ENCODE assay signal across 17 cellular contexts in genomic region chr5:164073013-164073535, GRCh38.
A peak's percentile ranks its signal among the peaks of the same experiment; 100 is the strongest.
DNase-seq lines count a peak whose midpoint lies in the region; ATAC-seq and TF ChIP-seq lines count a peak whose summit lies in the region.
"Had no signal": no experiment of that assay in that cellular context is flagged by ENCODE, and none has a peak within 500 bp of the region (broad histone marks: within the 10 kb centered on the region; RNA-seq: fewer than 3 reads in every experiment).

No MANE protein-coding gene starts in this region.

- no peak overlapping the region for H3K4me3 Mint-ChIP-seq in activated T-cell treated with anti-CD3 and anti-CD28 coated beads, Interleukin-2, amount 50 U/mL, for 72 hours
- H3K4me3 Mint-ChIP-seq: B cell; CD4-positive, alpha-beta memory T cell; GM23338 had no signal

- H4K20me1 ChIP-seq in osteoblast (ENCODE audit: insufficient read depth, low read length), result no peaks in the 10 kb centered on the region

- no peaks in the 10 kb centered on the region for H3K79me2 ChIP-seq in osteoblast (ENCODE audit: insufficient read depth, low read length)

- no peaks in the 10 kb centered on the region for H3K36me3 Mint-ChIP-seq in activated naive CD4-positive, alpha-beta T cell treated with anti-CD3 and anti-CD28 coated beads, Interleukin-2, amount 50 U/mL, for 72 hours
- H3K36me3 Mint-ChIP-seq in activated T-cell treated with anti-CD3 and anti-CD28 coated beads, Interleukin-2, amount 50 U/mL, for 72 hours (ENCODE audit: insufficient read depth in 2 of 2), result no peaks in the 10 kb centered on the region
- H3K36me3 Mint-ChIP-seq: CD4-positive, alpha-beta memory T cell had no signal

- H3K4me2 ChIP-seq in osteoblast (ENCODE audit: insufficient read depth, low read length), result no peak overlapping the region
- H3K4me2 ChIP-seq: GM23338 had no signal

- H3K4me1 ChIP-seq in osteoblast (ENCODE audit: insufficient read depth, low read length), result no peaks in the 10 kb centered on the region

- TF ChIP-seq CTCF in choroid plexus epithelial cell (conservative IDR thresholded peaks at IDR 0.05; ENCODE audit: low read depth, low read length) (no peak), osteoblast (IDR thresholded peaks at IDR 0.05; ENCODE audit: extremely low read depth, low read depth, low read length) (no peak)

- H3K27me3 Mint-ChIP-seq in activated T-cell treated with anti-CD3 and anti-CD28 coated beads, Interleukin-2, amount 50 U/mL, for 72 hours (ENCODE audit: low read depth), result no peaks in the 10 kb centered on the region

- H3K27ac Mint-ChIP-seq in activated naive CD4-positive, alpha-beta T cell treated with anti-CD3 and anti-CD28 coated beads, Interleukin-2, amount 50 U/mL, for 72 hours, result no peak overlapping the region
- H3K27ac Mint-ChIP-seq in activated T-cell treated with anti-CD3 and anti-CD28 coated beads, Interleukin-2, amount 50 U/mL, for 72 hours, result no peak overlapping the region
- H3K27ac Mint-ChIP-seq: B cell; CD4-positive, alpha-beta memory T cell; GM23338 had no signal

- H3K4me3 ChIP-seq in choroid plexus epithelial cell (ENCODE audit: low read depth, low read length), result no peak overlapping the region
- H3K4me3 ChIP-seq in osteoblast (ENCODE audit: insufficient read depth, low read length), result no peak overlapping the region
- H3K4me3 ChIP-seq: GM23338 had no signal

- no peak for ATAC-seq in activated naive CD4-positive, alpha-beta T cell treated with anti-CD3 and anti-CD28 coated beads, Interleukin-2, amount 50 U/mL, for 72 hours
- no peak for ATAC-seq in activated T-cell treated with anti-CD3 and anti-CD28 coated beads, Interleukin-2, amount 50 U/mL, for 72 hours (replicated peaks in 1 of 2)
- ATAC-seq: GM23338 had no signal

- H3K27me3 ChIP-seq in osteoblast (ENCODE audit: insufficient read depth, low read length), result no peaks in the 10 kb centered on the region

- H3K9me3 ChIP-seq in osteoblast (ENCODE audit: low read depth, low read length), result no peaks in the 10 kb centered on the region

- H3K4me1 Mint-ChIP-seq in activated T-cell treated with anti-CD3 and anti-CD28 coated beads, Interleukin-2, amount 50 U/mL, for 72 hours (ENCODE audit: low read depth), result no peaks in the 10 kb centered on the region
- H3K4me1 Mint-ChIP-seq: B cell; CD4-positive, alpha-beta memory T cell had no signal

- H2AFZ ChIP-seq in osteoblast (ENCODE audit: low read length), result no peak overlapping the region
- H2AFZ ChIP-seq: GM23338 had no signal

- DNase-seq in HuH-7 (ENCODE audit: low spot score) (peak; percentile 3), OCI-M1 (lab: John Stamatoyannopoulos, UW) (peak; percentile 20), choroid plexus epithelial cell (ENCODE audit: low read depth) (peak; percentile 8), osteoblast (ENCODE audit: insufficient read length, low spot score, missing footprints) (peak; percentile 55), cerebellar cortex (ENCODE audit: low spot score) (no peak), AG08396 (ENCODE audit: low spot score) (no peak)
- DNase-seq in activated naive CD4-positive, alpha-beta T cell treated with anti-CD3 and anti-CD28 coated beads, Interleukin-2, amount 50 U/mL, for 72 hours (ENCODE audit: low spot score in 2 of 2), result no peak
- no peak for DNase-seq in activated T-cell treated with anti-CD3 and anti-CD28 coated beads, Interleukin-2, amount 50 U/mL, for 72 hours
- DNase-seq: ACHN; C1 segment of cervical spinal cord; CD4-positive, alpha-beta memory T cell; DMS153; DMS79 treated with DMSO at 0.1 percent for 48 hours; EL; H7 had no signal

- no peak overlapping the region for H3K27ac ChIP-seq in osteoblast (ENCODE audit: low read depth, low read length)

- no peaks in the 10 kb centered on the region for H3K36me3 ChIP-seq in osteoblast (ENCODE audit: insufficient read depth, low read length)

- H3K9me3 Mint-ChIP-seq in activated naive CD4-positive, alpha-beta T cell treated with anti-CD3 and anti-CD28 coated beads, Interleukin-2, amount 50 U/mL, for 72 hours, result peaks cover 8% of the 10 kb centered on the region in 2 donors
- H3K9me3 Mint-ChIP-seq in activated T-cell treated with anti-CD3 and anti-CD28 coated beads, Interleukin-2, amount 50 U/mL, for 72 hours, result peaks cover 0 to 2% of the 10 kb centered on the region in 2 donors

Comparison
In these comparisons a context has a peak if more than half of its experiments do, and no peak if none do; other contexts are left out.
1. DNase-seq: peak in HuH-7 (single experiment), OCI-M1 (single experiment), choroid plexus epithelial cell (single experiment) and osteoblast (single experiment); none in activated naive CD4-positive, alpha-beta T cell treated with anti-CD3 and anti-CD28 coated beads, Interleukin-2, amount 50 U/mL, for 72 hours (0 of 2), activated T-cell treated with anti-CD3 and anti-CD28 coated beads, Interleukin-2, amount 50 U/mL, for 72 hours (0 of 2), cerebellar cortex (single experiment) and AG08396 (single experiment).